In the genomic region with DNA sequence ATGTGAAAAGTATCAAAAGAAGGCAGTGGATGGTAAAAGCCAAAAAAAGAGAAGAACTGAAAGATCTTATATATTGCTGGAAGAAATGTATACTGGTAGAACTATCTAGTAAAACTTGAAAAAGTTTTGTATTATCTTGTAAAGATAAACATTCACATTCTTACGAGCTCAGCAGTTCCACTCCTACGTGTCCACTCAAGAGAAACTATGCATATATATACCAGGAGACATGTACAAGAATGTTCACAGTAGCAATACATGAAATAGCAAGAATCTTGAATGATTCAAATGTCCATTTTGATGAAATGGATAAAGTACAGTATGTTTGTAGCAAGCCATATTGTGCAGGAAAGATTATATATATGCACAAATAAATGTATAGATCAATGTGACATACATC, we compare ENCODE assay signal across 19 cellular contexts.
"Had no signal": no experiment of that assay in that cellular context is flagged by ENCODE, and none has a peak within 500 bp of the region (broad histone marks: within the 10 kb centered on the region; RNA-seq: fewer than 3 reads in every experiment).

No MANE protein-coding gene starts in this region.

- H3K4me2 ChIP-seq: SK-N-SH had no signal

- H3K9ac ChIP-seq: SK-N-SH had no signal

- H3K9me3 ChIP-seq: SK-N-SH had no signal

- DNase-seq: NCI-H1092, NCI-H1105 treated with DMSO at 0.1 percent for 48 hours, NCI-H1417 treated with DMSO at 0.1 percent for 48 hours, NCI-H146, NCI-H1694 treated with DMSO at 0.1 percent for 48 hours, NCI-H1930, NCI-H2081, NCI-H2107, NCI-H2227 treated with DMSO at 0.1 percent for 48 hours, NCI-H446, NCI-H510A, NCI-H524 treated with DMSO at 0.1 percent for 48 hours, NCI-H774, PC-3, SHP77, SK-N-SH, SW 1271 had no signal

- H3K27ac ChIP-seq: RWPE1 had no signal

- ATAC-seq: Panc1, PC-3 had no signal
